1 cellular context compared by ENCODE assay signal in genomic region chr2:167827352-167828097, GRCh38.
TF ChIP-seq lines count a peak whose summit lies in the region.

No MANE protein-coding gene starts in this region.

TF ChIP-seq in liver, 16 proteins besides CTCF, POLR2A, EP300 and RAD21 (continued from another document):
- TF ChIP-seq REST (IDR thresholded peaks at IDR 0.05): peak; percentile 70
- TF ChIP-seq SP1 (IDR thresholded peaks at IDR 0.05): peak; percentile 100
- peak; percentile 74 to 88 for TF ChIP-seq JUND (IDR thresholded peaks at IDR 0.05)
- peak; percentile 70 for TF ChIP-seq MAX (IDR thresholded peaks at IDR 0.05)
- peak; percentile 93 for TF ChIP-seq YY1 (IDR thresholded peaks at IDR 0.05)
- TF ChIP-seq, protein P1, sequence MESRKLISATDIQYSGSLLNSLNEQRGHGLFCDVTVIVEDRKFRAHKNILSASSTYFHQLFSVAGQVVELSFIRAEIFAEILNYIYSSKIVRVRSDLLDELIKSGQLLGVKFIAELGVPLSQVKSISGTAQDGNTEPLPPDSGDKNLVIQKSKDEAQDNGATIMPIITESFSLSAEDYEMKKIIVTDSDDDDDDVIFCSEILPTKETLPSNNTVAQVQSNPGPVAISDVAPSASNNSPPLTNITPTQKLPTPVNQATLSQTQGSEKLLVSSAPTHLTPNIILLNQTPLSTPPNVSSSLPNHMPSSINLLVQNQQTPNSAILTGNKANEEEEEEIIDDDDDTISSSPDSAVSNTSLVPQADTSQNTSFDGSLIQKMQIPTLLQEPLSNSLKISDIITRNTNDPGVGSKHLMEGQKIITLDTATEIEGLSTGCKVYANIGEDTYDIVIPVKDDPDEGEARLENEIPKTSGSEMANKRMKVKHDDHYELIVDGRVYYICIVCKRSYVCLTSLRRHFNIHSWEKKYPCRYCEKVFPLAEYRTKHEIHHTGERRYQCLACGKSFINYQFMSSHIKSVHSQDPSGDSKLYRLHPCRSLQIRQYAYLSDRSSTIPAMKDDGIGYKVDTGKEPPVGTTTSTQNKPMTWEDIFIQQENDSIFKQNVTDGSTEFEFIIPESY (IDR thresholded peaks at IDR 0.05): peak; percentile 78
- TF ChIP-seq FOXA2 (IDR thresholded peaks at IDR 0.05): peak; percentile 67
- TF ChIP-seq HNF4G (IDR thresholded peaks at IDR 0.05): peak; percentile 98
- TF ChIP-seq GABPA (IDR thresholded peaks at IDR 0.05 in 1 of 2, conservative IDR thresholded peaks at IDR 0.05 in 1 of 2): no peak
- TF ChIP-seq FOXA1 (IDR thresholded peaks at IDR 0.05): peak; percentile 67
- TF ChIP-seq NR2F2 (IDR thresholded peaks at IDR 0.05): peak; percentile 51
